Comparison of ENCODE assay signal across 24 cellular contexts in genomic region chr1:51715369-51715768, GRCh38.
"Had no signal": no experiment of that assay in that cellular context is flagged by ENCODE, and none has a peak within 500 bp of the region (broad histone marks: within the 10 kb centered on the region; RNA-seq: fewer than 3 reads in every experiment).

No MANE protein-coding gene starts in this region.

- H3K27ac ChIP-seq: epithelial cell of prostate, gastroesophageal sphincter, sigmoid colon, testis, uterus had no signal

- H3K9me3 Mint-ChIP-seq: activated CD4-positive, alpha-beta memory T cell treated with anti-CD3 and anti-CD28 coated beads for 36 hours; activated naive CD4-positive, alpha-beta T cell treated with anti-CD3 and anti-CD28 coated beads, Interleukin-2, amount 10 ng/mL, durations not matched to agents 7 days and 5 days had no signal

- H3K36me3 Mint-ChIP-seq: activated naive CD4-positive, alpha-beta T cell treated with anti-CD3 and anti-CD28 coated beads, Interleukin-2, amount 10 ng/mL, durations not matched to agents 7 days and 5 days had no signal

- H3K27me3 ChIP-seq: gastroesophageal sphincter, sigmoid colon, testis, uterus had no signal

- ATAC-seq: gastroesophageal sphincter, left cardiac atrium had no signal

- H3K4me3 ChIP-seq: gastroesophageal sphincter, sigmoid colon, testis, uterus had no signal

- H3K4me1 Mint-ChIP-seq: activated naive CD4-positive, alpha-beta T cell treated with anti-CD3 and anti-CD28 coated beads, Interleukin-2, amount 10 ng/mL, durations not matched to agents 7 days and 5 days had no signal

- H3K27me3 Mint-ChIP-seq: activated CD4-positive, alpha-beta memory T cell treated with anti-CD3 and anti-CD28 coated beads for 36 hours; activated naive CD4-positive, alpha-beta T cell treated with anti-CD3 and anti-CD28 coated beads, Interleukin-2, amount 10 ng/mL, durations not matched to agents 7 days and 5 days; naive B cell; progenitor cell of endocrine pancreas had no signal

- DNase-seq: activated CD4-positive, alpha-beta memory T cell treated with anti-CD3 and anti-CD28 coated beads for 36 hours; activated CD4-positive, alpha-beta T cell treated with anti-CD3 and anti-CD28 coated beads for 4 hours; activated CD4-positive, CD25-positive, alpha-beta regulatory T cell; activated naive CD4-positive, alpha-beta T cell treated with anti-CD3 and anti-CD28 coated beads, Interleukin-2, amount 10 ng/mL, durations not matched to agents 7 days and 5 days; activated T-cell treated with anti-CD3 and anti-CD28 coated beads, Interleukin-2, amount 50 U/mL, for 48 hours; amygdala; cerebellar nuclear complex; cortex of kidney; head of caudate nucleus; islet precursor cell; left cardiac atrium; mesendoderm; naive B cell; retina; sigmoid colon; stimulated activated CD4-positive, alpha-beta T cell treated with anti-CD3 and anti-CD28 coated beads, Interleukin-2, amount 100 ng/mL, for 48 hours; stimulated activated CD8-positive, alpha-beta memory T cell treated with anti-CD3 and anti-CD28 coated beads, Interleukin-4, amount 100 ng/mL, for 48 hours; stimulated activated naive CD4-positive, alpha-beta T cell; testis; trophoblast cell; uterus had no signal

- H3K9me3 ChIP-seq: gastroesophageal sphincter, sigmoid colon, testis, uterus had no signal

- H3K4me3 Mint-ChIP-seq: activated CD4-positive, alpha-beta memory T cell treated with anti-CD3 and anti-CD28 coated beads for 36 hours; activated naive CD4-positive, alpha-beta T cell treated with anti-CD3 and anti-CD28 coated beads, Interleukin-2, amount 10 ng/mL, durations not matched to agents 7 days and 5 days; naive B cell had no signal

- H3K27ac Mint-ChIP-seq: activated CD4-positive, alpha-beta memory T cell treated with anti-CD3 and anti-CD28 coated beads for 36 hours; activated naive CD4-positive, alpha-beta T cell treated with anti-CD3 and anti-CD28 coated beads, Interleukin-2, amount 10 ng/mL, durations not matched to agents 7 days and 5 days; naive B cell; progenitor cell of endocrine pancreas had no signal
